ENCODE assay signal across 1 cellular context in the genomic region with DNA sequence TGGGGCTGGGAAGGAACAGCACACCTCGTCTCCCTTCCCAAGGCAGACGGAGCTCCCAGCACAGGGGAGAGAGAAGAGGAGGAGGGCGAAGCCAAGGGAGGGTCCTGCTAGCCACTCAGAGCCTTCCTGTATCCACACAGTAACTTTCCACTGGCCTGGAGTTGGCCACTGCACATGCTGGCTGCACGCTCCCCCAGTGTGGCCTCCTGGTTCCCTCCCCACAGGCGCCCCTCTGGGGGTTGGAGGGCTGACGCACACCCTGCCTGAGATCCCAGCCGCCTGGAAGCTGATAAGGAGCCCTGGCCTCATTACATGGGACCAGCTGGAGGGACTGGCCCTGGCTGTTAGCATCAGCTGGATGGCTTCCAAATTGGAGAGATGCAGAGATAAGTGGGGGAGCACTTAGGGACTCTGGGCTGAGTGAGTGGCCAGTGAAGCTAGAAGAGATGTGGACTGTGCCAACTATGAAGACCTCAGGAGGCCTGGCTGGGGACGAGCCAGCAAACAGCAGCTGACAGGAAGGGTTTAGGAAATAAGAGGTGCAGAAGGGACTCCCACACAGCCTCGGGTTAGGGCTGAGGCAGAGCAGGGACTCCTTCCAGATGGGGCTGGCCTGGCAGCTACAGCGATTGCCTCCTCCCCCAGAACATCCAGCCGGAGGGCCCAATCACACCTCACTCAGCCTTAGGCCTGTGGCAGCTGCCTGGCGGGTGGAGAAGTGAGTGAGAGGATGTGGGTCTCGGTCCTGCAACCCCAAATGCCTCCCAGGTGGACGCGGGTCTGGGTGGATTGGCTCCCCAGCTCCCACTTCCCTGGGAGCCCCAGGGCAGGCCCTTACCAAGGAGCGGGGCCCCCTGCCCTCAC.
TF ChIP-seq lines count a peak whose summit lies in the region.

No MANE protein-coding gene starts in this region.

TF ChIP-seq in K562, 482 proteins besides CTCF, POLR2A, EP300 and RAD21 (continued from another document and continues in another):
- TF ChIP-seq, protein P1, sequence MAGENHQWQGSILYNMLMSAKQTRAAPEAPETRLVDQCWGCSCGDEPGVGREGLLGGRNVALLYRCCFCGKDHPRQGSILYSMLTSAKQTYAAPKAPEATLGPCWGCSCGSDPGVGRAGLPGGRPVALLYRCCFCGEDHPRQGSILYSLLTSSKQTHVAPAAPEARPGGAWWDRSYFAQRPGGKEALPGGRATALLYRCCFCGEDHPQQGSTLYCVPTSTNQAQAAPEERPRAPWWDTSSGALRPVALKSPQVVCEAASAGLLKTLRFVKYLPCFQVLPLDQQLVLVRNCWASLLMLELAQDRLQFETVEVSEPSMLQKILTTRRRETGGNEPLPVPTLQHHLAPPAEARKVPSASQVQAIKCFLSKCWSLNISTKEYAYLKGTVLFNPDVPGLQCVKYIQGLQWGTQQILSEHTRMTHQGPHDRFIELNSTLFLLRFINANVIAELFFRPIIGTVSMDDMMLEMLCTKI (IDR thresholded peaks at IDR 0.05; ENCODE audit: partially characterized antibody), result no peak
- TF ChIP-seq PRMT5 (CRISPR knock-in tag; IDR thresholded peaks at IDR 0.05) (no peak), SAFB2 (IDR thresholded peaks at IDR 0.05; ENCODE audit: borderline replicate concordance, low read depth, low read length, severe bottlenecking) (no peak), ETS2 (tag; IDR thresholded peaks at IDR 0.05; ENCODE audit: borderline replicate concordance, poor library complexity, severe bottlenecking) (no peak), SREBF1 (IDR thresholded peaks at IDR 0.05; ENCODE audit: borderline replicate concordance, low read depth, low read length) (no peak), MITF (IDR thresholded peaks at IDR 0.05) (peak; percentile 70; the same call in 1 of the 2 replicates), TAF1 (IDR thresholded peaks at IDR 0.05; ENCODE audit: control insufficient read depth, extremely low read depth, insufficient read depth, low read length, severe bottlenecking) (peak; percentile 20), NFIX (CRISPR knock-in tag; IDR thresholded peaks at IDR 0.05; ENCODE audit: low read depth) (peak; percentile 62), ZNF146 (CRISPR knock-in tag; IDR thresholded peaks at IDR 0.05; ENCODE audit: unreplicated experiment) (no peak), RBM34 (IDR thresholded peaks at IDR 0.05; ENCODE audit: borderline replicate concordance, insufficient read depth, low read length) (no peak), STAG1 (CRISPR knock-in tag; IDR thresholded peaks at IDR 0.05; ENCODE audit: borderline replicate concordance) (no peak), FUS (optimal IDR thresholded peaks at IDR 0.05; ENCODE audit: low read depth, low read length) (no peak), PHF20 (IDR thresholded peaks at IDR 0.05; ENCODE audit: partially characterized antibody) (peak; percentile 27), SMARCC2 (IDR thresholded peaks at IDR 0.05; ENCODE audit: low read depth) (peak; percentile 98), REST (CRISPR knock-in tag; IDR thresholded peaks at IDR 0.05; ENCODE audit: low read depth) (peak; percentile 54; the same call in 1 of the 2 replicates), ETV5 (CRISPR knock-in tag; IDR thresholded peaks at IDR 0.05; ENCODE audit: low read depth) (no peak), RNF2 (IDR thresholded peaks at IDR 0.05) (peak; percentile 96), TEAD4 (IDR thresholded peaks at IDR 0.05; ENCODE audit: low read length) (peak; percentile 98), TEAD4 (CRISPR knock-in tag; IDR thresholded peaks at IDR 0.05; ENCODE audit: borderline replicate concordance) (no peak), TEAD1 (CRISPR knock-in tag; IDR thresholded peaks at IDR 0.05) (peak in 1 of 2 experiments; percentile 87; a peak in 2 of 4 replicates), CAMTA2 (CRISPR knock-in tag; conservative IDR thresholded peaks at IDR 0.05) (no peak), NFRKB (IDR thresholded peaks at IDR 0.05; ENCODE audit: low read depth) (no peak), ELF1 (tag; IDR thresholded peaks at IDR 0.05) (no peak), RBM25 (IDR thresholded peaks at IDR 0.05; ENCODE audit: low read depth, low read length, severe bottlenecking) (no peak), HIVEP1 (CRISPR knock-in tag; IDR thresholded peaks at IDR 0.05) (peak; percentile 67; the same call in 1 of the 2 replicates), ZNF175 (CRISPR knock-in tag; IDR thresholded peaks at IDR 0.05; ENCODE audit: low read depth) (peak; percentile 95), ZNF778 (CRISPR knock-in tag; IDR thresholded peaks at IDR 0.05) (no peak), PHB2 (IDR thresholded peaks at IDR 0.05; ENCODE audit: low read depth) (0 out of 2 replicates have a peak, but pooled peaks have one; percentile 64), ID3 (CRISPR knock-in tag; IDR thresholded peaks at IDR 0.05) (no peak), ID3 (tag; IDR thresholded peaks at IDR 0.05) (no peak), SMARCA5 (IDR thresholded peaks at IDR 0.05) (no peak), ZNF398 (CRISPR knock-in tag; IDR thresholded peaks at IDR 0.05) (no peak), ZNF561 (CRISPR knock-in tag; conservative IDR thresholded peaks at IDR 0.05) (no peak), MED1 (CRISPR knock-in tag; IDR thresholded peaks at IDR 0.05; ENCODE audit: borderline replicate concordance) (no peak), NEUROD1 (IDR thresholded peaks at IDR 0.05; ENCODE audit: borderline replicate concordance, low read depth, low read length, partially characterized antibody) (peak; percentile 95), ZNF644 (tag; IDR thresholded peaks at IDR 0.05; ENCODE audit: low read depth) (peak; percentile 95), MBD2 (IDR thresholded peaks at IDR 0.05; ENCODE audit: borderline replicate concordance, low read depth) (peak; percentile 90), ZNF384 (IDR thresholded peaks at IDR 0.05; ENCODE audit: low read depth, low read length) (0 out of 2 replicates have a peak, but pooled peaks have one; percentile 5), ATF1 (CRISPR knock-in tag; IDR thresholded peaks at IDR 0.05) (no peak), ATF1 (tag; IDR thresholded peaks at IDR 0.05) (peak; percentile 92), ZNF324 (CRISPR knock-in tag; IDR thresholded peaks at IDR 0.05) (no peak; the same call in 1 of the 2 replicates), DLX4 (CRISPR knock-in tag; IDR thresholded peaks at IDR 0.05) (no peak), SMARCE1 (IDR thresholded peaks at IDR 0.05) (peak; percentile 99), KLF1 (tag; IDR thresholded peaks at IDR 0.05) (no peak), PATZ1 (CRISPR knock-in tag; IDR thresholded peaks at IDR 0.05; ENCODE audit: borderline replicate concordance) (no peak), ILK (tag; IDR thresholded peaks at IDR 0.05; ENCODE audit: borderline replicate concordance, low read depth) (no peak), ZEB2 (IDR thresholded peaks at IDR 0.05) (peak; percentile 79), FOXM1 (IDR thresholded peaks at IDR 0.05; ENCODE audit: low read depth) (peak; percentile 90), FOXM1 (CRISPR knock-in tag; IDR thresholded peaks at IDR 0.05; ENCODE audit: low read depth) (no peak), HCFC1 (IDR thresholded peaks at IDR 0.05; ENCODE audit: low read depth, low read length) (peak; percentile 20; the same call in 1 of the 2 replicates)
- TF ChIP-seq, protein P2, sequence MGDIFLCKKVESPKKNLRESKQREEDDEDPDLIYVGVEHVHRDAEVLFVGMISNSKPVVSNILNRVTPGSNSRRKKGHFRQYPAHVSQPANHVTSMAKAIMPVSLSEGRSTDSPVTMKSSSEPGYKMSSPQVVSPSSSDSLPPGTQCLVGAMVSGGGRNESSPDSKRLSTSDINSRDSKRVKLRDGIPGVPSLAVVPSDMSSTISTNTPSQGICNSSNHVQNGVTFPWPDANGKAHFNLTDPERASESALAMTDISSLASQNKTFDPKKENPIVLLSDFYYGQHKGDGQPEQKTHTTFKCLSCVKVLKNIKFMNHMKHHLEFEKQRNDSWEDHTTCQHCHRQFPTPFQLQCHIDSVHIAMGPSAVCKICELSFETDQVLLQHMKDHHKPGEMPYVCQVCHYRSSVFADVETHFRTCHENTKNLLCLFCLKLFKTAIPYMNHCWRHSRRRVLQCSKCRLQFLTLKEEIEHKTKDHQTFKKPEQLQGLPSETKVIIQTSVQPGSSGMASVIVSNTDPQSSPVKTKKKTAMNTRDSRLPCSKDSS (IDR thresholded peaks at IDR 0.05; ENCODE audit: low read depth, partially characterized antibody), result no peak
- TF ChIP-seq, protein P3, sequence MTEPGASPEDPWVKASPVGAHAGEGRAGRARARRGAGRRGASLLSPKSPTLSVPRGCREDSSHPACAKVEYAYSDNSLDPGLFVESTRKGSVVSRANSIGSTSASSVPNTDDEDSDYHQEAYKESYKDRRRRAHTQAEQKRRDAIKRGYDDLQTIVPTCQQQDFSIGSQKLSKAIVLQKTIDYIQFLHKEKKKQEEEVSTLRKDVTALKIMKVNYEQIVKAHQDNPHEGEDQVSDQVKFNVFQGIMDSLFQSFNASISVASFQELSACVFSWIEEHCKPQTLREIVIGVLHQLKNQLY (CRISPR knock-in tag; conservative IDR thresholded peaks at IDR 0.05), result peak; percentile 92 to 97
